Comparison of ENCODE assay signal across 14 cellular contexts in the genomic region with DNA sequence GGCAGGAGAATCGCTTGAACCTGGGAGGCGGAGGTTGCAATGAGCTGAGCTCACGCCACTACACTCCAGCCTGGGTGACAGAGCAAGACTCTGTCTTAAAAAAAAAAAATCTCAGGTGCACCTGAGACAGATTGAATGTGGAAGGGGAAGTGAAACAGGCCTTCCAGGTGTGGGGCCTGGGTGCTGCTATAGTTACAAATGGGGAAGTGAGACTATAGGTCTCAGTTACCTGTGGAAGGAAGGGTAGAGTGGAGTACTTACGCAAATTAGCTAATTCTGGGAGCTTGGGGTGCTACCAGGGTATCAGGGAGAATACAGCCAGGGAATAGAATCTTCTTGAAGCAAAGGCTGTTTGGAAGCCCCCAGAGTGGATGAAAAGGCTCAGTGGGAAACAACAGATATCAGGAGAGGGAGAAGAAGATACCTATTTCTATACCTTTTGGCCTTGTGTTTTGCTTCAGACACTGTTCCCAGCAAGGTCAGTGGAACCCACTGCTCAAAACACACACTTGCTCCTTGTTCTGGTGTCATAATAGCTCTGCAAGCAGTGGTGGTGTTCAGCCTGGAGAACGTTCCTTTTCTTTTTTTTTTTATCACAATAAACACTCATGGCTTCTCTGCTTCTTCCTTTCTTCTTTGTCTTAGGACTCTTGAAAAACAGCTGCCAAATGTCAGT. TPM values are rescaled to one million over a fixed set of nuclear protein-coding genes. Genes with fewer than 3 reads are reported as not detected.
DNase-seq lines count a peak whose midpoint lies in the region; ATAC-seq, FAIRE-seq and TF ChIP-seq lines count a peak whose summit lies in the region.
"Had no signal": no experiment of that assay in that cellular context is flagged by ENCODE, and none has a peak within 500 bp of the region (broad histone marks: within the 10 kb centered on the region; RNA-seq: fewer than 3 reads in every experiment).

No MANE protein-coding gene starts in this region.

- CTCF ChIA-PET in activated CD4-positive, alpha-beta T cell treated with anti-CD3 and anti-CD28 coated beads, Interleukin-2, amount 10 ng/mL, durations not matched to agents 7 days and 5 days (lab: Charles Lee) = interaction anchor here (0.6 to 1.7 kb wide), 6 partner anchors 8 to 42 kb away, joined by 3 to 4 read pairs (median 3); no protein-coding TSS in a partner anchor

- H3K4me1 Mint-ChIP-seq in activated CD4-positive, alpha-beta T cell treated with anti-CD3 and anti-CD28 coated beads, Interleukin-2, amount 10 ng/mL, durations not matched to agents 7 days and 5 days = peaks cover 71% of the 10 kb centered on the region

- POLR2A ChIA-PET in activated CD4-positive, alpha-beta T cell treated with anti-CD3 and anti-CD28 coated beads, Interleukin-2, amount 10 ng/mL, durations not matched to agents 7 days and 5 days (lab: Charles Lee) = interaction anchor here (0.6 kb wide), 1 partner anchor 27 kb away, joined by 3 read pairs; no protein-coding TSS in a partner anchor

- intact Hi-C loops in transverse colon (cut with DNase I; ENCODE audit: low total_unique reads) = no loop called here
- intact Hi-C loops in gastrocnemius medialis (cut with DNase I; ENCODE audit: low total_unique reads) = no loop called here

- WGBS in transverse colon (ENCODE audit: low coverage in 1 of 2), 2 donors = 74 to 100% methylated on average over 1 to 5 of the region's 5 CpGs

- no peak for FAIRE-seq in RCC 7860 (lab: Jason Lieb, UNC)
- FAIRE-seq: A549 had no signal

- H3K36me3 Mint-ChIP-seq in activated CD4-positive, alpha-beta T cell treated with anti-CD3 and anti-CD28 coated beads, Interleukin-2, amount 10 ng/mL, durations not matched to agents 7 days and 5 days (ENCODE audit: low read depth) = peaks cover 88% of the 10 kb centered on the region

- TF ChIP-seq POLR2A in transverse colon (IDR thresholded peaks at IDR 0.05) = no peak
- TF ChIP-seq POLR2A in gastrocnemius medialis (IDR thresholded peaks at IDR 0.05) = no peak

- peak; percentile 87 for ATAC-seq in HG02642 (IDR thresholded peaks at IDR 0.05; ENCODE audit: poor library complexity, unreplicated experiment)
- peak; percentile 84 for ATAC-seq in HG03469 (IDR thresholded peaks at IDR 0.05; ENCODE audit: unreplicated experiment)
- no peak for ATAC-seq in gastrocnemius medialis
- ATAC-seq: A549, gastroesophageal sphincter had no signal

- H3K27ac ChIP-seq in transverse colon (no peak overlapping the region), gastrocnemius medialis (no peak overlapping the region)
- H3K27ac ChIP-seq: A549, gastroesophageal sphincter, skin epidermis had no signal

- H3K4me3 Mint-ChIP-seq in activated CD4-positive, alpha-beta T cell treated with anti-CD3 and anti-CD28 coated beads, Interleukin-2, amount 10 ng/mL, durations not matched to agents 7 days and 5 days = no peak overlapping the region
- H3K4me3 Mint-ChIP-seq: central memory CD8-positive, alpha-beta T cell had no signal

- peak overlapping the region; percentile 74 for H3K27ac Mint-ChIP-seq in activated CD4-positive, alpha-beta T cell treated with anti-CD3 and anti-CD28 coated beads, Interleukin-2, amount 10 ng/mL, durations not matched to agents 7 days and 5 days

- peaks cover 18% of the 10 kb centered on the region for H3K9me3 Mint-ChIP-seq in activated CD4-positive, alpha-beta T cell treated with anti-CD3 and anti-CD28 coated beads, Interleukin-2, amount 10 ng/mL, durations not matched to agents 7 days and 5 days
- H3K9me3 Mint-ChIP-seq: central memory CD8-positive, alpha-beta T cell had no signal

- no peaks in the 10 kb centered on the region for H3K36me3 ChIP-seq in transverse colon
- no peaks in the 10 kb centered on the region for H3K36me3 ChIP-seq in gastrocnemius medialis
- H3K36me3 ChIP-seq: gastroesophageal sphincter had no signal

- no peaks in the 10 kb centered on the region for H3K27me3 ChIP-seq in transverse colon
- H3K27me3 ChIP-seq in gastrocnemius medialis = no peaks in the 10 kb centered on the region

- H3K9me3 ChIP-seq in transverse colon (no peaks in the 10 kb centered on the region), gastrocnemius medialis (no peaks in the 10 kb centered on the region)
- H3K9me3 ChIP-seq: A549, gastroesophageal sphincter had no signal

- H3K4me1 ChIP-seq in transverse colon (peaks cover 0 to 16% (median 4%) of the 10 kb centered on the region in 4 donors), gastrocnemius medialis (peaks cover 1 to 7% of the 10 kb centered on the region in 2 donors)

- H3K27me3 Mint-ChIP-seq in activated CD4-positive, alpha-beta T cell treated with anti-CD3 and anti-CD28 coated beads, Interleukin-2, amount 10 ng/mL, durations not matched to agents 7 days and 5 days = no peaks in the 10 kb centered on the region

- no peak for DNase-seq in activated CD4-positive, alpha-beta T cell treated with anti-CD3 and anti-CD28 coated beads, Interleukin-2, amount 10 ng/mL, durations not matched to agents 7 days and 5 days
- no peak for DNase-seq in activated CD4-positive, alpha-beta T cell treated with anti-CD3 and anti-CD28 coated beads, Interleukin-2, amount 50 U/mL, for 48 hours
- peak; percentile 43 for DNase-seq in transverse colon
- DNase-seq in gastrocnemius medialis = no peak
- no peak for DNase-seq in glomerular visceral epithelial cell (ENCODE audit: extremely low spot score)
- no peak for DNase-seq in RCC 7860 (ENCODE audit: low spot score)
- DNase-seq: GF-D8, mammary epithelial cell had no signal

- in situ Hi-C loops in transverse colon (cut with MboI; ENCODE audit: low pct_ligation_motif_present in 1 of 4, low pct_unique_long_range_greater_than_20kb in 1 of 4, low sequenced_read_pairs in 3 of 4) (no loop called here), gastrocnemius medialis (cut with MboI; ENCODE audit: low sequenced_read_pairs in 4 of 4) (loop anchor here in 1 of 4 donors (25.0 kb wide), 1 partner anchor 427 kb away; no protein-coding TSS in a partner anchor)

- no peak for TF ChIP-seq EP300 in transverse colon (IDR thresholded peaks at IDR 0.05; ENCODE audit: low read depth)

- no peak for TF ChIP-seq CTCF in transverse colon (IDR thresholded peaks at IDR 0.05)
- no peak for TF ChIP-seq CTCF in gastrocnemius medialis (IDR thresholded peaks at IDR 0.05 in 4 of 5, conservative IDR thresholded peaks at IDR 0.05 in 1 of 5)

- H3K4me3 ChIP-seq in transverse colon = no peak overlapping the region
- no peak overlapping the region for H3K4me3 ChIP-seq in gastrocnemius medialis
- H3K4me3 ChIP-seq: A549, gastroesophageal sphincter, skin epidermis had no signal

RNA-seq across cellular contexts. Expression of gene CD38, which starts 7.0 kb away (rescaled TPM):
- total RNA-seq in activated CD4-positive, alpha-beta T cell treated with anti-CD3 and anti-CD28 coated beads, Interleukin-2, amount 10 ng/mL, durations not matched to agents 7 days and 5 days = 10 to 100 TPM; 87.4 to 95.3 TPM
- 1 to 10 TPM in 3 of 4 donors, not detected in 1; 2.7 to 7.5 (median 3.4) TPM for total RNA-seq in transverse colon
- total RNA-seq in gastrocnemius medialis = 1 to 10 TPM in 3 of 4 donors, under 1 TPM in 1; 0.73 to 9.0 (median 2.4) TPM
- total RNA-seq: mammary epithelial cell had no signal

Comparison
In these comparisons a context has a peak if more than half of its experiments do, and no peak if none do; other contexts are left out.
1. ATAC-seq: peak in HG02642 (single experiment) and HG03469 (single experiment); none in gastrocnemius medialis (0 of 2).
2. RNA of gene CD38, which starts 7.0 kb away (total RNA-seq): 87.4 to 95.3 TPM in activated CD4-positive, alpha-beta T cell treated with anti-CD3 and anti-CD28 coated beads, Interleukin-2, amount 10 ng/mL, durations not matched to agents 7 days and 5 days; 2.7 to 7.5 TPM in transverse colon and 0.73 to 9.0 TPM in gastrocnemius medialis; every median in the first group is over 4 times any median in the second.